14 cellular contexts compared by ENCODE assay signal in the genomic region with DNA sequence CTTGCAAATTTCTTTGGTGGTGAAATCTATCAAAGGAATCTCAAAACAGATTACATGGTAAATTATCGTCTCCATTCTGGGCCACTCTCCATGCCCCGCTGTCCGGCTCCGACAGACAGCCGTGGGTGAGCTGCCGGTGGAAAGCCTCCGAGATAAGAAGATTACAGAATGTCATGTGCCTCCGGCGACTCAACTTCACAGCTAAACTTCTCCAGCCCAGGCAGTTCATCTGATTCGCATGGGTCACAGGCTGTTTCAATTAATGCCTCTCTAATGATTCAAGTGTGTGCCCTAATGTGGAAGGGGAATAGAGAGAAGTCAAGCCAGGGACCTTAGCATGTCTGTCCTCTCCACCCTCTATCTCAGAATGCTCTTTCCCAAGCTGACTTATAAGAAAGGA.
"Had no signal": no experiment of that assay in that cellular context is flagged by ENCODE, and none has a peak within 500 bp of the region (broad histone marks: within the 10 kb centered on the region; RNA-seq: fewer than 3 reads in every experiment).

No MANE protein-coding gene starts in this region.

- H3K27ac ChIP-seq: heart left ventricle, left lung, lower lobe of right lung, neutrophil, psoas muscle, skin epidermis, uterus had no signal

- H3K4me3 ChIP-seq: heart left ventricle, left lung, lower lobe of right lung, psoas muscle, skin epidermis, uterus had no signal

- ATAC-seq: esophagus mucosa; heart left ventricle; left lung; lower lobe of right lung; natural killer cell treated with Interleukin-12 subunit alpha and Interleukin-12 subunit beta and Interleukin-15 and Interleukin-18, amount 100 ng/mL, for 72 hours; psoas muscle; sciatic nerve had no signal

- H3K4me1 ChIP-seq: left lung, lower lobe of right lung, psoas muscle, uterus had no signal

- H3K9me3 ChIP-seq: heart left ventricle, left lung, lower lobe of right lung, neutrophil, psoas muscle, uterus had no signal

- H3K27me3 ChIP-seq: neutrophil, uterus had no signal

- H3K36me3 ChIP-seq: heart left ventricle, left lung, lower lobe of right lung, neutrophil, uterus had no signal

- DNase-seq: effector memory CD4-positive, alpha-beta T cell; heart left ventricle; left lung; lower lobe of right lung; midbrain; psoas muscle; retina; stimulated activated naive CD4-positive, alpha-beta T cell treated with Interleukin-2 at 50 U/mL for 16 hours; uterus had no signal
